Comparison of ENCODE assay signal across 1 cellular context in the genomic region with DNA sequence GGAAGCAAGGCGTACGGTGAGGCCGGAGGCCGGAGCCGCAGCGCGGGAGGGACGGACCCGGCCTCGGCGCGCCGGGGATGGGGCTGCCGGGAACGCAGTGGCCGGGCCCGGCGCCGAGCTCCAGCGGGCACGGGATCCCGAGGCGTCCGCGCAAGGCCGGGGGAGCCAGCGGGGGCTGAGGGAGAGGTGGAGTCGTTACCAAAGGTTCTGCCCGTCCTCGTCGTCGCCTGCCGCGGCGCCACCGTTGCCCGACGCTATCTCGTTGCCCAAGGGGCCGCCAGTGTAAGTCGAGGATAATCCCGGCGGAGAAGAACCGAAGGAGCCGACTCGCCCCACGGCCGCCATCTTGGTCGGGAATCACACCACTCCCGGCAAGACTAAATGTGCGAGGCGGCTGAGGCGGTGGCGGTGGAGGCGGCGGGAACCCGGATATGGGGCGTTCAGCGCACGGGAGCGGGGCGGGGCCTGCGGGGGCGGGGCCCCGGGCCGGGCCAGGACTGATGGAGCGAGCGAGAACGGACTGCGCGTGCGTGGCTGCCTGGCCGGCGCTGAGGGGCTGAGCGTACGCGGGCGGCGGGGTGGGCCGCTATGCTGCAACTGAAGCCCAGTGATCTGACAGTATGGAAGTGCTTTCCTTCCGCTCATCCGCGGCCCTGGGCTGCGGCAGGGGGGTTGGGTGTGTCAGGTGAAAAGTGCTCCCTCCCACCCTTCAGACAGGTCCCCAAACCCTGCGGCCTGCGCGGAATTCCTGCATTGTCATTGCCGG.
TF ChIP-seq lines count a peak whose summit lies in the region.

A gene (minus strand): TSS at position 433 of the 766 bp plus-strand sequence. CDS start 88 bp downstream, at position 345.

TF ChIP-seq in HepG2, 621 proteins besides CTCF, POLR2A, EP300 and RAD21 (continued from another document and continues in another):
- TF ChIP-seq, protein P1, sequence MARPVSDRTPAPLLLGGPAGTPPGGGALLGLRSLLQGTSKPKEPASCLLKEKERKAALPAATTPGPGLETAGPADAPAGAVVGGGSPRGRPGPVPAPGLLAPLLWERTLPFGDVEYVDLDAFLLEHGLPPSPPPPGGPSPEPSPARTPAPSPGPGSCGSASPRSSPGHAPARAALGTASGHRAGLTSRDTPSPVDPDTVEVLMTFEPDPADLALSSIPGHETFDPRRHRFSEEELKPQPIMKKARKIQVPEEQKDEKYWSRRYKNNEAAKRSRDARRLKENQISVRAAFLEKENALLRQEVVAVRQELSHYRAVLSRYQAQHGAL (CRISPR knock-in tag; IDR thresholded peaks at IDR 0.05; ENCODE audit: not compliant biosample characterization): no peak
- TF ChIP-seq ZNF605 (CRISPR knock-in tag; IDR thresholded peaks at IDR 0.05) (no peak; the same call in 1 of the 2 replicates), MXD4 (CRISPR knock-in tag; IDR thresholded peaks at IDR 0.05) (no peak; the same call in 1 of the 2 replicates), ZBTB8A (CRISPR knock-in tag; IDR thresholded peaks at IDR 0.05; ENCODE audit: borderline replicate concordance, low read depth) (no peak), RORA (CRISPR knock-in tag; IDR thresholded peaks at IDR 0.05) (no peak), GLI4 (CRISPR knock-in tag; IDR thresholded peaks at IDR 0.05; ENCODE audit: borderline replicate concordance) (no peak), ZFYVE20 (CRISPR knock-in tag; IDR thresholded peaks at IDR 0.05; ENCODE audit: borderline replicate concordance, low read depth) (no peak), EHMT2 (IDR thresholded peaks at IDR 0.05; ENCODE audit: borderline replicate concordance, low read depth, low read length) (no peak), ZNF891 (CRISPR knock-in tag; IDR thresholded peaks at IDR 0.05) (peak; percentile 30; the same call in 1 of the 2 replicates), BRCA1 (CRISPR knock-in tag; IDR thresholded peaks at IDR 0.05) (no peak), DPF2 (CRISPR knock-in tag; IDR thresholded peaks at IDR 0.05; ENCODE audit: borderline replicate concordance, low read depth) (no peak), ZSCAN30 (CRISPR knock-in tag; IDR thresholded peaks at IDR 0.05) (no peak), ZNF354B (CRISPR knock-in tag; IDR thresholded peaks at IDR 0.05) (0 out of 2 replicates have a peak, but pooled peaks have one; percentile 55), TEAD2 (CRISPR knock-in tag; IDR thresholded peaks at IDR 0.05) (no peak), CREB1 (IDR thresholded peaks at IDR 0.05) (no peak), CREB1 (CRISPR knock-in tag; IDR thresholded peaks at IDR 0.05) (no peak), ZIK1 (CRISPR knock-in tag; IDR thresholded peaks at IDR 0.05; ENCODE audit: borderline replicate concordance, low read depth) (peak; percentile 30; the same call in 1 of the 2 replicates), ZKSCAN5 (CRISPR knock-in tag; IDR thresholded peaks at IDR 0.05) (no peak), ZNF350 (CRISPR knock-in tag; IDR thresholded peaks at IDR 0.05; ENCODE audit: borderline replicate concordance, low read depth) (no peak), KLF15 (CRISPR knock-in tag; IDR thresholded peaks at IDR 0.05; ENCODE audit: borderline replicate concordance) (no peak), ZNF432 (CRISPR knock-in tag; IDR thresholded peaks at IDR 0.05; ENCODE audit: borderline replicate concordance) (no peak), DNMT3B (CRISPR knock-in tag; conservative IDR thresholded peaks at IDR 0.05) (no peak; the same call in 1 of the 2 replicates), ELF3 (CRISPR knock-in tag; IDR thresholded peaks at IDR 0.05) (peak; percentile 46; the same call in 1 of the 2 replicates), MEIS2 (CRISPR knock-in tag; IDR thresholded peaks at IDR 0.05) (0 out of 2 replicates have a peak, but pooled peaks have one; percentile 15), HDAC1 (CRISPR knock-in tag; IDR thresholded peaks at IDR 0.05) (peak; percentile 50), ZMAT3 (CRISPR knock-in tag; conservative IDR thresholded peaks at IDR 0.05) (no peak; the same call in 1 of the 2 replicates), ZNF720 (CRISPR knock-in tag; IDR thresholded peaks at IDR 0.05) (no peak), NBN (conservative IDR thresholded peaks at IDR 0.05) (no peak), IRF2 (CRISPR knock-in tag; IDR thresholded peaks at IDR 0.05) (peak; percentile 11; the same call in 1 of the 2 replicates), MED8 (CRISPR knock-in tag; IDR thresholded peaks at IDR 0.05; ENCODE audit: insufficient replicate concordance) (no peak), CENPX (CRISPR knock-in tag; IDR thresholded peaks at IDR 0.05) (no peak), ZNF451 (CRISPR knock-in tag; IDR thresholded peaks at IDR 0.05) (peak; percentile 70; the same call in 1 of the 2 replicates), ZFP41 (CRISPR knock-in tag; IDR thresholded peaks at IDR 0.05; ENCODE audit: borderline replicate concordance) (no peak), ZFP36 (IDR thresholded peaks at IDR 0.05; ENCODE audit: borderline replicate concordance, low read depth, low read length, partially characterized antibody) (no peak), NCOA2 (CRISPR knock-in tag; IDR thresholded peaks at IDR 0.05) (no peak), MEF2D (CRISPR knock-in tag; IDR thresholded peaks at IDR 0.05) (no peak), CEBPG (CRISPR knock-in tag; IDR thresholded peaks at IDR 0.05) (0 out of 2 replicates have a peak, but pooled peaks have one; percentile 19), FOXO1 (CRISPR knock-in tag; IDR thresholded peaks at IDR 0.05) (no peak), KLF9 (CRISPR knock-in tag; IDR thresholded peaks at IDR 0.05; ENCODE audit: low read depth) (no peak), ZNF562 (CRISPR knock-in tag; IDR thresholded peaks at IDR 0.05; ENCODE audit: borderline replicate concordance) (no peak), DNMT1 (CRISPR knock-in tag; IDR thresholded peaks at IDR 0.05) (no peak), SMARCC2 (IDR thresholded peaks at IDR 0.05) (no peak), ZNF496 (CRISPR knock-in tag; IDR thresholded peaks at IDR 0.05; ENCODE audit: insufficient replicate concordance) (no peak)
- TF ChIP-seq, protein P2, sequence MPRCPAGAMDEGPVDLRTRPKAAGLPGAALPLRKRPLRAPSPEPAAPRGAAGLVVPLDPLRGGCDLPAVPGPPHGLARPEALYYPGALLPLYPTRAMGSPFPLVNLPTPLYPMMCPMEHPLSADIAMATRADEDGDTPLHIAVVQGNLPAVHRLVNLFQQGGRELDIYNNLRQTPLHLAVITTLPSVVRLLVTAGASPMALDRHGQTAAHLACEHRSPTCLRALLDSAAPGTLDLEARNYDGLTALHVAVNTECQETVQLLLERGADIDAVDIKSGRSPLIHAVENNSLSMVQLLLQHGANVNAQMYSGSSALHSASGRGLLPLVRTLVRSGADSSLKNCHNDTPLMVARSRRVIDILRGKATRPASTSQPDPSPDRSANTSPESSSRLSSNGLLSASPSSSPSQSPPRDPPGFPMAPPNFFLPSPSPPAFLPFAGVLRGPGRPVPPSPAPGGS (CRISPR knock-in tag; IDR thresholded peaks at IDR 0.05): no peak; the same call in 1 of the 2 replicates
- TF ChIP-seq, protein P3, sequence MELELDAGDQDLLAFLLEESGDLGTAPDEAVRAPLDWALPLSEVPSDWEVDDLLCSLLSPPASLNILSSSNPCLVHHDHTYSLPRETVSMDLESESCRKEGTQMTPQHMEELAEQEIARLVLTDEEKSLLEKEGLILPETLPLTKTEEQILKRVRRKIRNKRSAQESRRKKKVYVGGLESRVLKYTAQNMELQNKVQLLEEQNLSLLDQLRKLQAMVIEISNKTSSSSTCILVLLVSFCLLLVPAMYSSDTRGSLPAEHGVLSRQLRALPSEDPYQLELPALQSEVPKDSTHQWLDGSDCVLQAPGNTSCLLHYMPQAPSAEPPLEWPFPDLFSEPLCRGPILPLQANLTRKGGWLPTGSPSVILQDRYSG (CRISPR knock-in tag; IDR thresholded peaks at IDR 0.05): no peak; the same call in 1 of the 2 replicates
- TF ChIP-seq, protein P4, sequence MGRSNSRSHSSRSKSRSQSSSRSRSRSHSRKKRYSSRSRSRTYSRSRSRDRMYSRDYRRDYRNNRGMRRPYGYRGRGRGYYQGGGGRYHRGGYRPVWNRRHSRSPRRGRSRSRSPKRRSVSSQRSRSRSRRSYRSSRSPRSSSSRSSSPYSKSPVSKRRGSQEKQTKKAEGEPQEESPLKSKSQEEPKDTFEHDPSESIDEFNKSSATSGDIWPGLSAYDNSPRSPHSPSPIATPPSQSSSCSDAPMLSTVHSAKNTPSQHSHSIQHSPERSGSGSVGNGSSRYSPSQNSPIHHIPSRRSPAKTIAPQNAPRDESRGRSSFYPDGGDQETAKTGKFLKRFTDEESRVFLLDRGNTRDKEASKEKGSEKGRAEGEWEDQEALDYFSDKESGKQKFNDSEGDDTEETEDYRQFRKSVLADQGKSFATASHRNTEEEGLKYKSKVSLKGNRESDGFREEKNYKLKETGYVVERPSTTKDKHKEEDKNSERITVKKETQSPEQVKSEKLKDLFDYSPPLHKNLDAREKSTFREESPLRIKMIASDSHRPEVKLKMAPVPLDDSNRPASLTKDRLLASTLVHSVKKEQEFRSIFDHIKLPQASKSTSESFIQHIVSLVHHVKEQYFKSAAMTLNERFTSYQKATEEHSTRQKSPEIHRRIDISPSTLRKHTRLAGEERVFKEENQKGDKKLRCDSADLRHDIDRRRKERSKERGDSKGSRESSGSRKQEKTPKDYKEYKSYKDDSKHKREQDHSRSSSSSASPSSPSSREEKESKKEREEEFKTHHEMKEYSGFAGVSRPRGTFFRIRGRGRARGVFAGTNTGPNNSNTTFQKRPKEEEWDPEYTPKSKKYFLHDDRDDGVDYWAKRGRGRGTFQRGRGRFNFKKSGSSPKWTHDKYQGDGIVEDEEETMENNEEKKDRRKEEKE (IDR thresholded peaks at IDR 0.05): no peak
- TF ChIP-seq, protein P5, sequence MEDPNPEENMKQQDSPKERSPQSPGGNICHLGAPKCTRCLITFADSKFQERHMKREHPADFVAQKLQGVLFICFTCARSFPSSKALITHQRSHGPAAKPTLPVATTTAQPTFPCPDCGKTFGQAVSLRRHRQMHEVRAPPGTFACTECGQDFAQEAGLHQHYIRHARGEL (CRISPR knock-in tag; IDR thresholded peaks at IDR 0.05): no peak
- TF ChIP-seq, protein P6, sequence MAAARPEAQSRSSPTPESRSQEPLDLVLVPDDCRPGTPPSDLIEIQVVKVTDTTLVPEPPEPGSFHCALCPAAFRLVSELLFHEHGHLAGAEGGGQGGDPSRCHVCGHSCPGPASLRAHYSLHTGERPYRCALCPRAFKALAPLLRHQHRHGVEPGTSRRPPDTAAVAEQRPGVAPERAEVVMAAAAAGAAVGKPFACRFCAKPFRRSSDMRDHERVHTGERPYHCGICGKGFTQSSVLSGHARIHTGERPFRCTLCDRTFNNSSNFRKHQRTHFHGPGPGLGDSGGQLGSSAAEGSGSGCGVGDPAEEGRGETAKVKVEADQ (CRISPR knock-in tag; IDR thresholded peaks at IDR 0.05; ENCODE audit: borderline replicate concordance): no peak
- TF ChIP-seq, protein P7, sequence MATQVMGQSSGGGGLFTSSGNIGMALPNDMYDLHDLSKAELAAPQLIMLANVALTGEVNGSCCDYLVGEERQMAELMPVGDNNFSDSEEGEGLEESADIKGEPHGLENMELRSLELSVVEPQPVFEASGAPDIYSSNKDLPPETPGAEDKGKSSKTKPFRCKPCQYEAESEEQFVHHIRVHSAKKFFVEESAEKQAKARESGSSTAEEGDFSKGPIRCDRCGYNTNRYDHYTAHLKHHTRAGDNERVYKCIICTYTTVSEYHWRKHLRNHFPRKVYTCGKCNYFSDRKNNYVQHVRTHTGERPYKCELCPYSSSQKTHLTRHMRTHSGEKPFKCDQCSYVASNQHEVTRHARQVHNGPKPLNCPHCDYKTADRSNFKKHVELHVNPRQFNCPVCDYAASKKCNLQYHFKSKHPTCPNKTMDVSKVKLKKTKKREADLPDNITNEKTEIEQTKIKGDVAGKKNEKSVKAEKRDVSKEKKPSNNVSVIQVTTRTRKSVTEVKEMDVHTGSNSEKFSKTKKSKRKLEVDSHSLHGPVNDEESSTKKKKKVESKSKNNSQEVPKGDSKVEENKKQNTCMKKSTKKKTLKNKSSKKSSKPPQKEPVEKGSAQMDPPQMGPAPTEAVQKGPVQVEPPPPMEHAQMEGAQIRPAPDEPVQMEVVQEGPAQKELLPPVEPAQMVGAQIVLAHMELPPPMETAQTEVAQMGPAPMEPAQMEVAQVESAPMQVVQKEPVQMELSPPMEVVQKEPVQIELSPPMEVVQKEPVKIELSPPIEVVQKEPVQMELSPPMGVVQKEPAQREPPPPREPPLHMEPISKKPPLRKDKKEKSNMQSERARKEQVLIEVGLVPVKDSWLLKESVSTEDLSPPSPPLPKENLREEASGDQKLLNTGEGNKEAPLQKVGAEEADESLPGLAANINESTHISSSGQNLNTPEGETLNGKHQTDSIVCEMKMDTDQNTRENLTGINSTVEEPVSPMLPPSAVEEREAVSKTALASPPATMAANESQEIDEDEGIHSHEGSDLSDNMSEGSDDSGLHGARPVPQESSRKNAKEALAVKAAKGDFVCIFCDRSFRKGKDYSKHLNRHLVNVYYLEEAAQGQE (IDR thresholded peaks at IDR 0.05; ENCODE audit: borderline replicate concordance in 1 of 2, low read depth in 1 of 2, low read length in 2 of 2): peak in 1 of 2 experiments; percentile 8; a peak in 1 of 4 replicates
- TF ChIP-seq, protein P8, sequence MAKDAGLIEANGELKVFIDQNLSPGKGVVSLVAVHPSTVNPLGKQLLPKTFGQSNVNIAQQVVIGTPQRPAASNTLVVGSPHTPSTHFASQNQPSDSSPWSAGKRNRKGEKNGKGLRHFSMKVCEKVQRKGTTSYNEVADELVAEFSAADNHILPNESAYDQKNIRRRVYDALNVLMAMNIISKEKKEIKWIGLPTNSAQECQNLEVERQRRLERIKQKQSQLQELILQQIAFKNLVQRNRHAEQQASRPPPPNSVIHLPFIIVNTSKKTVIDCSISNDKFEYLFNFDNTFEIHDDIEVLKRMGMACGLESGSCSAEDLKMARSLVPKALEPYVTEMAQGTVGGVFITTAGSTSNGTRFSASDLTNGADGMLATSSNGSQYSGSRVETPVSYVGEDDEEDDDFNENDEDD (CRISPR knock-in tag; IDR thresholded peaks at IDR 0.05; ENCODE audit: borderline replicate concordance): peak; percentile 75; the same call in 1 of the 2 replicates
- TF ChIP-seq, protein P9, sequence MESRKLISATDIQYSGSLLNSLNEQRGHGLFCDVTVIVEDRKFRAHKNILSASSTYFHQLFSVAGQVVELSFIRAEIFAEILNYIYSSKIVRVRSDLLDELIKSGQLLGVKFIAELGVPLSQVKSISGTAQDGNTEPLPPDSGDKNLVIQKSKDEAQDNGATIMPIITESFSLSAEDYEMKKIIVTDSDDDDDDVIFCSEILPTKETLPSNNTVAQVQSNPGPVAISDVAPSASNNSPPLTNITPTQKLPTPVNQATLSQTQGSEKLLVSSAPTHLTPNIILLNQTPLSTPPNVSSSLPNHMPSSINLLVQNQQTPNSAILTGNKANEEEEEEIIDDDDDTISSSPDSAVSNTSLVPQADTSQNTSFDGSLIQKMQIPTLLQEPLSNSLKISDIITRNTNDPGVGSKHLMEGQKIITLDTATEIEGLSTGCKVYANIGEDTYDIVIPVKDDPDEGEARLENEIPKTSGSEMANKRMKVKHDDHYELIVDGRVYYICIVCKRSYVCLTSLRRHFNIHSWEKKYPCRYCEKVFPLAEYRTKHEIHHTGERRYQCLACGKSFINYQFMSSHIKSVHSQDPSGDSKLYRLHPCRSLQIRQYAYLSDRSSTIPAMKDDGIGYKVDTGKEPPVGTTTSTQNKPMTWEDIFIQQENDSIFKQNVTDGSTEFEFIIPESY (CRISPR knock-in tag; IDR thresholded peaks at IDR 0.05): no peak
